Comparison of ENCODE assay signal across 10 cellular contexts in genomic region chr11:14894657-14895598, GRCh38. TPM values are rescaled to one million over a fixed set of nuclear protein-coding genes. Genes with fewer than 3 reads are reported as not detected.
DNase-seq lines count a peak whose midpoint lies in the region; ATAC-seq and TF ChIP-seq lines count a peak whose summit lies in the region.
"Had no signal": no experiment of that assay in that cellular context is flagged by ENCODE, and none has a peak within 500 bp of the region (broad histone marks: within the 10 kb centered on the region; RNA-seq: fewer than 3 reads in every experiment).

No MANE protein-coding gene starts in this region.

- H3K36me3 Mint-ChIP-seq in stimulated activated naive CD8-positive, alpha-beta T cell treated with anti-CD3 and anti-CD28 coated beads, Interleukin-15, Interleukin-2, amounts not matched to agents 100 ng/mL and 50 ng/mL, for 24 hours (ENCODE audit: low read depth) = peaks cover 6% of the 10 kb centered on the region
- peaks cover 6% of the 10 kb centered on the region for H3K36me3 Mint-ChIP-seq in activated CD4-positive, alpha-beta memory T cell treated with anti-CD3 and anti-CD28 coated beads, Interleukin-2, amount 10 ng/mL, durations not matched to agents 7 days and 5 days (ENCODE audit: low read depth)

- DNase-seq in stimulated activated naive CD8-positive, alpha-beta T cell treated with anti-CD3 and anti-CD28 coated beads, Interleukin-15, Interleukin-2, amounts not matched to agents 100 U/mL and 50 U/mL, for 24 hours = no peak
- DNase-seq in activated CD4-positive, alpha-beta memory T cell treated with anti-CD3 and anti-CD28 coated beads, Interleukin-2, amount 10 ng/mL, durations not matched to agents 7 days and 5 days = peak; percentile 28
- DNase-seq in hepatocyte (ENCODE audit: low spot score) = peak; percentile 18
- no peak for DNase-seq in NCI-H2029 treated with DMSO at 0.1 percent for 48 hours (lab: John Stamatoyannopoulos, UW)
- DNase-seq in NCI-H82 treated with DMSO at 0.1 percent for 48 hours (lab: John Stamatoyannopoulos, UW; ENCODE audit: unreplicated experiment) = no peak
- DNase-seq in inferior parietal cortex (ENCODE audit: extremely low spot score) = no peak
- no peak for DNase-seq in effector CD4-positive, alpha-beta T cell
- DNase-seq: DMS79 treated with DMSO at 0.1 percent for 48 hours, NCI-H2107 had no signal

- H3K36me3 ChIP-seq in hepatocyte (replicated peaks; ENCODE audit: insufficient read depth, low read depth) = no peaks in the 10 kb centered on the region

- no peak for TF ChIP-seq CTCF in hepatocyte (IDR thresholded peaks at IDR 0.05; ENCODE audit: poor library complexity)

- H3K27me3 Mint-ChIP-seq in stimulated activated naive CD8-positive, alpha-beta T cell treated with anti-CD3 and anti-CD28 coated beads, Interleukin-15, Interleukin-2, amounts not matched to agents 100 ng/mL and 50 ng/mL, for 24 hours = no peaks in the 10 kb centered on the region
- no peaks in the 10 kb centered on the region for H3K27me3 Mint-ChIP-seq in activated CD4-positive, alpha-beta memory T cell treated with anti-CD3 and anti-CD28 coated beads, Interleukin-2, amount 10 ng/mL, durations not matched to agents 7 days and 5 days

- no peak for ATAC-seq in stimulated activated naive CD8-positive, alpha-beta T cell treated with anti-CD3 and anti-CD28 coated beads, Interleukin-15, Interleukin-2, amounts not matched to agents 100 U/mL and 50 U/mL, for 24 hours

- H3K4me1 Mint-ChIP-seq in stimulated activated naive CD8-positive, alpha-beta T cell treated with anti-CD3 and anti-CD28 coated beads, Interleukin-15, Interleukin-2, amounts not matched to agents 100 ng/mL and 50 ng/mL, for 24 hours (ENCODE audit: low read depth) = peaks cover 37% of the 10 kb centered on the region
- peaks cover 37% of the 10 kb centered on the region for H3K4me1 Mint-ChIP-seq in activated CD4-positive, alpha-beta memory T cell treated with anti-CD3 and anti-CD28 coated beads, Interleukin-2, amount 10 ng/mL, durations not matched to agents 7 days and 5 days

- no peaks in the 10 kb centered on the region for H3K9me3 Mint-ChIP-seq in stimulated activated naive CD8-positive, alpha-beta T cell treated with anti-CD3 and anti-CD28 coated beads, Interleukin-15, Interleukin-2, amounts not matched to agents 100 ng/mL and 50 ng/mL, for 24 hours
- H3K9me3 Mint-ChIP-seq in activated CD4-positive, alpha-beta memory T cell treated with anti-CD3 and anti-CD28 coated beads, Interleukin-2, amount 10 ng/mL, durations not matched to agents 7 days and 5 days = no peaks in the 10 kb centered on the region

- peaks cover 11% of the 10 kb centered on the region for H3K79me2 ChIP-seq in hepatocyte

- H3K9me2 ChIP-seq in hepatocyte (replicated peaks; ENCODE audit: insufficient read depth) = no peaks in the 10 kb centered on the region

- no peak overlapping the region for H3K4me2 ChIP-seq in hepatocyte

- POLR2A ChIA-PET in activated CD4-positive, alpha-beta memory T cell treated with anti-CD3 and anti-CD28 coated beads, Interleukin-2, amount 10 ng/mL, durations not matched to agents 7 days and 5 days (lab: Charles Lee) = interaction anchor here (1.5 kb wide), 2 partner anchors 11 to 375 kb away, joined by 5 to 7 read pairs; partner anchors contain the start of gene PSMA1

- CTCF ChIA-PET in activated CD4-positive, alpha-beta memory T cell treated with anti-CD3 and anti-CD28 coated beads, Interleukin-2, amount 10 ng/mL, durations not matched to agents 7 days and 5 days (lab: Charles Lee) = interaction anchor here (10.3 kb wide), 1 partner anchor 11 kb away, joined by 201 read pairs; no protein-coding TSS in a partner anchor

- no peak overlapping the region for H3K4me3 ChIP-seq in hepatocyte

- H4K20me1 ChIP-seq in hepatocyte (ENCODE audit: insufficient read depth, poor library complexity, severe bottlenecking) = no peaks in the 10 kb centered on the region

- H3K4me3 Mint-ChIP-seq in stimulated activated naive CD8-positive, alpha-beta T cell treated with anti-CD3 and anti-CD28 coated beads, Interleukin-15, Interleukin-2, amounts not matched to agents 100 ng/mL and 50 ng/mL, for 24 hours = no peak overlapping the region
- H3K4me3 Mint-ChIP-seq in activated CD4-positive, alpha-beta memory T cell treated with anti-CD3 and anti-CD28 coated beads, Interleukin-2, amount 10 ng/mL, durations not matched to agents 7 days and 5 days = no peak overlapping the region

- no peaks in the 10 kb centered on the region for H3K9me3 ChIP-seq in hepatocyte (ENCODE audit: low read depth)

- H3K27ac Mint-ChIP-seq in stimulated activated naive CD8-positive, alpha-beta T cell treated with anti-CD3 and anti-CD28 coated beads, Interleukin-15, Interleukin-2, amounts not matched to agents 100 ng/mL and 50 ng/mL, for 24 hours = peak overlapping the region; percentile 13
- peak overlapping the region; percentile 13 for H3K27ac Mint-ChIP-seq in activated CD4-positive, alpha-beta memory T cell treated with anti-CD3 and anti-CD28 coated beads, Interleukin-2, amount 10 ng/mL, durations not matched to agents 7 days and 5 days

- no peak overlapping the region for H2AFZ ChIP-seq in hepatocyte

- H3K4me1 ChIP-seq in hepatocyte (ENCODE audit: insufficient read depth) = peaks cover 4% of the 10 kb centered on the region

- WGBS in hepatocyte (ENCODE audit: low lambda C conversion rate, missing lambda C conversion rate) = 70% methylated on average over 5 of the region's 5 CpGs

- H3K27me3 ChIP-seq in hepatocyte = no peaks in the 10 kb centered on the region

- no peak overlapping the region for H3K27ac ChIP-seq in hepatocyte

RNA-seq across cellular contexts. Expression of gene CYP2R1, which starts 2.9 kb away (rescaled TPM):
- total RNA-seq in activated CD4-positive, alpha-beta memory T cell treated with anti-CD3 and anti-CD28 coated beads, Interleukin-2, amount 10 ng/mL, durations not matched to agents 7 days and 5 days = 10 to 100 TPM; 22.2 TPM
- total RNA-seq in hepatocyte = 18.1 and 25.6 TPM in 2 replicates
- 15.6 and 20.4 TPM in 2 replicates for polyA plus RNA-seq in hepatocyte

Comparison
In these comparisons a context has a peak if more than half of its experiments do, and no peak if none do; other contexts are left out.
1. DNase-seq: peak in activated CD4-positive, alpha-beta memory T cell treated with anti-CD3 and anti-CD28 coated beads, Interleukin-2, amount 10 ng/mL, durations not matched to agents 7 days and 5 days (single experiment) and hepatocyte (single experiment); none in stimulated activated naive CD8-positive, alpha-beta T cell treated with anti-CD3 and anti-CD28 coated beads, Interleukin-15, Interleukin-2, amounts not matched to agents 100 U/mL and 50 U/mL, for 24 hours (single experiment), NCI-H2029 treated with DMSO at 0.1 percent for 48 hours (single experiment), NCI-H82 treated with DMSO at 0.1 percent for 48 hours (single experiment), inferior parietal cortex (single experiment) and effector CD4-positive, alpha-beta T cell (single experiment).